Comparison of ENCODE assay signal across 28 cellular contexts in the genomic region with DNA sequence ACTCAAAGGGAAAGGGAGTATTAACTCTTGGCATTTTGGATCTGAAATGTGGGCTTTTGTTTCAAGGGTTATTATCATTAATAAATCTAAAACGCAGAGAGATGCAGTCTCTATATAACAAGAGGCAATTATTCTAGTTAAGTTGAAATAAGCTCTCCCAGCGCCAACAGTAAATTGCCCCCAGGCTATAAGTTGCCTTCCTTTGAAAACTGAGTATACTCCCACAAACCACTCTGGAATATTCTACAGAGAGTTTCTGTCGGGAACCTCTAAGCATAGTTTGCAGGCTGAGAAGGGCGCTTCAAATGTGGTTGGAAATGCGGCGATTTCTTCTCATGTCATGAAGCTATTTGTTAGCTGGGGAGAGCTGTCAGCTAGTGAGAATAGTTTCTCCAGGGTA. TPM values are rescaled to one million over a fixed set of nuclear protein-coding genes. Genes with fewer than 3 reads are reported as not detected.
"Had no signal": no experiment of that assay in that cellular context is flagged by ENCODE, and none has a peak within 500 bp of the region (broad histone marks: within the 10 kb centered on the region; RNA-seq: fewer than 3 reads in every experiment).

No MANE protein-coding gene starts in this region.

- H3K27me3 ChIP-seq: vagina had no signal

- H3K4me1 Mint-ChIP-seq: stimulated activated effector memory CD8-positive, alpha-beta T cell treated with anti-CD3 and anti-CD28 coated beads, Interleukin-12 subunit alpha, Interleukin-12 subunit beta, amount 100 ng/mL, for 72 hours; stimulated activated naive CD8-positive, alpha-beta T cell treated with anti-CD3 and anti-CD28 coated beads, Interleukin-15, amount 100 ng/mL, for 72 hours had no signal

- H3K4me3 ChIP-seq: coronary artery, tibial nerve, vagina had no signal

- H3K36me3 Mint-ChIP-seq: activated naive CD8-positive, alpha-beta T cell; natural killer cell treated with Interleukin-12 subunit alpha and Interleukin-12 subunit beta and Interleukin-15 and Interleukin-18, amount 100 ng/mL, for 72 hours; stimulated activated effector memory CD8-positive, alpha-beta T cell treated with anti-CD3 and anti-CD28 coated beads, Interleukin-12 subunit alpha, Interleukin-12 subunit beta, amount 100 ng/mL, for 72 hours had no signal

- H3K27ac ChIP-seq: coronary artery, tibial nerve, vagina had no signal

- ATAC-seq: activated T-cell treated with anti-CD3 and anti-CD28 coated beads, Interleukin-2, amount 50 U/mL, for 4 hours; left ventricle myocardium superior; natural killer cell treated with Interleukin-12 subunit alpha and Interleukin-12 subunit beta and Interleukin-15 and Interleukin-18, amount 100 ng/mL, for 72 hours; sciatic nerve; stimulated activated effector memory CD8-positive, alpha-beta T cell treated with anti-CD3 and anti-CD28 coated beads, Interleukin-12 subunit alpha, Interleukin-12 subunit beta, amount 100 ng/mL, for 72 hours; stimulated activated naive CD8-positive, alpha-beta T cell treated with anti-CD3 and anti-CD28 coated beads, Interleukin-15, amount 100 ng/mL, for 72 hours; WTC11 had no signal

- H3K36me3 ChIP-seq: tibial nerve, vagina had no signal

- H3K4me3 Mint-ChIP-seq: activated naive CD8-positive, alpha-beta T cell; activated T-cell treated with anti-CD3 and anti-CD28 coated beads, Interleukin-2, amount 50 U/mL, for 4 hours; natural killer cell treated with Interleukin-12 subunit alpha and Interleukin-12 subunit beta and Interleukin-15 and Interleukin-18, amount 100 ng/mL, for 72 hours; stimulated activated effector memory CD8-positive, alpha-beta T cell treated with anti-CD3 and anti-CD28 coated beads, Interleukin-12 subunit alpha, Interleukin-12 subunit beta, amount 100 ng/mL, for 72 hours; stimulated activated naive CD8-positive, alpha-beta T cell treated with anti-CD3 and anti-CD28 coated beads, Interleukin-15, amount 100 ng/mL, for 72 hours; T-helper 1 cell treated with Interleukin-12 subunit alpha and Interleukin-12 subunit beta and Interleukin-4 antibody, amounts not matched to agents 30 μg/mL and 1 μg/mL, for 36 hours; WTC11 had no signal

- DNase-seq: activated CD8-positive, alpha-beta memory T cell treated with anti-CD3 and anti-CD28 coated beads, Interleukin-2, amount 50 U/mL, for 48 hours; activated naive CD4-positive, alpha-beta T cell; activated T-cell treated with anti-CD3 and anti-CD28 coated beads, Interleukin-2, amount 50 U/mL, for 4 hours; amniotic stem cell; erythroblast; foreskin fibroblast; hippocampal formation; left ventricle myocardium superior; mammary epithelial cell; occipital lobe; posterior cingulate gyrus; small intestine; stimulated activated CD4-positive, alpha-beta T cell treated with anti-CD3 and anti-CD28 coated beads, Interleukin-2, amount 100 ng/mL, for 24 hours; stimulated activated naive CD8-positive, alpha-beta T cell treated with anti-CD3 and anti-CD28 coated beads, Interleukin-15, amount 100 ng/mL, for 72 hours; T1000 had no signal

- H3K9me3 ChIP-seq: tibial nerve, vagina had no signal

- H3K9me3 Mint-ChIP-seq: activated T-cell treated with anti-CD3 and anti-CD28 coated beads, Interleukin-2, amount 50 U/mL, for 4 hours; activated T-helper 2 cell treated with anti-CD3 and anti-CD28 coated beads, Interferon-gamma antibody, Interleukin-2, Interleukin-4, amounts not matched to agents 10 μg/mL and 5 μg/mL and 100 μg/mL, durations not matched to agents 14 hours and 24 hours and 36 hours; natural killer cell treated with Interleukin-12 subunit alpha and Interleukin-12 subunit beta and Interleukin-15 and Interleukin-18, amount 100 ng/mL, for 72 hours; stimulated activated effector memory CD8-positive, alpha-beta T cell treated with anti-CD3 and anti-CD28 coated beads, Interleukin-12 subunit alpha, Interleukin-12 subunit beta, amount 100 ng/mL, for 72 hours; stimulated activated naive CD8-positive, alpha-beta T cell treated with anti-CD3 and anti-CD28 coated beads, Interleukin-15, amount 100 ng/mL, for 72 hours; T-helper 1 cell treated with Interleukin-12 subunit alpha and Interleukin-12 subunit beta and Interleukin-4 antibody, amounts not matched to agents 30 μg/mL and 1 μg/mL, for 36 hours; WTC11 had no signal

- H3K27ac Mint-ChIP-seq: activated naive CD8-positive, alpha-beta T cell; activated T-helper 2 cell treated with anti-CD3 and anti-CD28 coated beads, Interferon-gamma antibody, Interleukin-2, Interleukin-4, amounts not matched to agents 10 μg/mL and 5 μg/mL and 100 μg/mL, durations not matched to agents 14 hours and 24 hours and 36 hours; natural killer cell treated with Interleukin-12 subunit alpha and Interleukin-12 subunit beta and Interleukin-15 and Interleukin-18, amount 100 ng/mL, for 72 hours; stimulated activated effector memory CD8-positive, alpha-beta T cell treated with anti-CD3 and anti-CD28 coated beads, Interleukin-12 subunit alpha, Interleukin-12 subunit beta, amount 100 ng/mL, for 72 hours; stimulated activated naive CD8-positive, alpha-beta T cell treated with anti-CD3 and anti-CD28 coated beads, Interleukin-15, amount 100 ng/mL, for 72 hours; T-helper 1 cell treated with Interleukin-12 subunit alpha and Interleukin-12 subunit beta and Interleukin-4 antibody, amounts not matched to agents 30 μg/mL and 1 μg/mL, for 36 hours had no signal

RNA-seq across cellular contexts. Expression of a gene that starts 5.6 kb away (rescaled TPM):
- total RNA-seq: activated CD8-positive, alpha-beta memory T cell treated with anti-CD3 and anti-CD28 coated beads for 36 hours; activated T-cell treated with anti-CD3 and anti-CD28 coated beads, Interleukin-2, amount 50 U/mL, for 4 hours; bronchial epithelial cell; fibroblast of lung; left ventricle myocardium superior; mammary epithelial cell; natural killer cell treated with Interleukin-12 subunit alpha and Interleukin-12 subunit beta and Interleukin-15 and Interleukin-18, amount 100 ng/mL, for 72 hours; vagina had no signal
- polyA plus RNA-seq: fibroblast of lung, mammary epithelial cell had no signal
